Comparison of ENCODE assay signal across 1 cellular context in the genomic region with DNA sequence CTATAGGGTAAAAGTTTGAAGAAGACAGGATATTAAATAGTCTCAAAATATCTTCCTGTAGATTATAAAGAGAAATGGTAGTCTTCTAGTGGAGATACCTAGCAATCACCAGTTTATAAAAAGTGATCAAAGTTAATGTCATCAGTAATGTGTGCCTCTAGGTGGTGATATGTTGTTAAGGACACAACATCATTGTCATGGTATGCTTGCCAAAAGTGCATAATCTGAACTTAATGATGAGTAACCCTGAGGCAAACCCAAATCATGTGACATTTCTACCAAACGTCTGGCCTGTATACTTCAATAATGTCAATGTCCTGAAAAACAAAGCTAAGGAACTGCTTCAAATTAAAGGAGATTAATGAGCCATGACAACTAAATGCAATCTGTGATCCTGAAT.
TF ChIP-seq lines count a peak whose summit lies in the region.

No MANE protein-coding gene starts in this region.

TF ChIP-seq in Ishikawa, 13 proteins besides CTCF, POLR2A, EP300 and RAD21 (continued from another document):
- TF ChIP-seq REST (IDR thresholded peaks at IDR 0.05; ENCODE audit: low read depth) (no peak), FOXM1 (IDR thresholded peaks at IDR 0.05; ENCODE audit: borderline replicate concordance, low read depth) (no peak), NFIC (IDR thresholded peaks at IDR 0.05) (0 out of 2 replicates have a peak, but pooled peaks have one; percentile 18)
